1 cellular context compared by ENCODE assay signal in the genomic region with DNA sequence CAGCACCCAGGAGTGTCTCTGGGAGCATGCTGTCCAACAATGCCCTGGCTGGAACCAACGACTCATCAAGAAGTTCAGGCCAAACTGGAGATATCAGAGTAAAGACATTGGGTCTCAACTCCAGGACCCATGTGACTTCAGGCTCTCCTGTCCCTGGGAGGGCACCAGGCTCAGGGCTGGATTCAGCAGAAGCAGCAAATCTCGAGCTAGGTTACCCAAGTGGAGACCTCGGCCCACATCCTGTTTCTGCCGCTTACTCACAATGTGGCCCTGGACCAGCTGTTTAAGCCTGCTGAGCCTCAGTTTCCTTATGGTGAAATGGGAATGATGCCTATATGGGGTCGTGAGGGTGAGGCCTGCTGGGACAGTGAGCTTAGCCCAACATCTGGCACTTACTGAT.
TF ChIP-seq lines count a peak whose summit lies in the region.

No MANE protein-coding gene starts in this region.

TF ChIP-seq in SK-N-SH treated with all-trans-retinoic acid at 6 μM for 48 hours, 23 proteins besides CTCF, POLR2A, EP300 and RAD21 (continued from another document):
- TF ChIP-seq, protein P1, sequence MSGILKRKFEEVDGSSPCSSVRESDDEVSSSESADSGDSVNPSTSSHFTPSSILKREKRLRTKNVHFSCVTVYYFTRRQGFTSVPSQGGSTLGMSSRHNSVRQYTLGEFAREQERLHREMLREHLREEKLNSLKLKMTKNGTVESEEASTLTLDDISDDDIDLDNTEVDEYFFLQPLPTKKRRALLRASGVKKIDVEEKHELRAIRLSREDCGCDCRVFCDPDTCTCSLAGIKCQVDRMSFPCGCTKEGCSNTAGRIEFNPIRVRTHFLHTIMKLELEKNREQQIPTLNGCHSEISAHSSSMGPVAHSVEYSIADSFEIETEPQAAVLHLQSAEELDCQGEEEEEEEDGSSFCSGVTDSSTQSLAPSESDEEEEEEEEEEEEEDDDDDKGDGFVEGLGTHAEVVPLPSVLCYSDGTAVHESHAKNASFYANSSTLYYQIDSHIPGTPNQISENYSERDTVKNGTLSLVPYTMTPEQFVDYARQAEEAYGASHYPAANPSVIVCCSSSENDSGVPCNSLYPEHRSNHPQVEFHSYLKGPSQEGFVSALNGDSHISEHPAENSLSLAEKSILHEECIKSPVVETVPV (CRISPR knock-in tag; IDR thresholded peaks at IDR 0.05), result no peak
- TF ChIP-seq, protein P2, sequence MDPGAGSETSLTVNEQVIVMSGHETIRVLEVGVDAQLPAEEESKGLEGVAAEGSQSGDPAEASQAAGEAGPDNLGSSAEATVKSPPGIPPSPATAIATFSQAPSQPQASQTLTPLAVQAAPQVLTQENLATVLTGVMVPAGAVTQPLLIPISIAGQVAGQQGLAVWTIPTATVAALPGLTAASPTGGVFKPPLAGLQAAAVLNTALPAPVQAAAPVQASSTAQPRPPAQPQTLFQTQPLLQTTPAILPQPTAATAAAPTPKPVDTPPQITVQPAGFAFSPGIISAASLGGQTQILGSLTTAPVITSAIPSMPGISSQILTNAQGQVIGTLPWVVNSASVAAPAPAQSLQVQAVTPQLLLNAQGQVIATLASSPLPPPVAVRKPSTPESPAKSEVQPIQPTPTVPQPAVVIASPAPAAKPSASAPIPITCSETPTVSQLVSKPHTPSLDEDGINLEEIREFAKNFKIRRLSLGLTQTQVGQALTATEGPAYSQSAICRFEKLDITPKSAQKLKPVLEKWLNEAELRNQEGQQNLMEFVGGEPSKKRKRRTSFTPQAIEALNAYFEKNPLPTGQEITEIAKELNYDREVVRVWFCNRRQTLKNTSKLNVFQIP (CRISPR knock-in tag; IDR thresholded peaks at IDR 0.05; ENCODE audit: borderline replicate concordance, low read depth), result no peak
- TF ChIP-seq PPARA (CRISPR knock-in tag; IDR thresholded peaks at IDR 0.05; ENCODE audit: borderline replicate concordance), result no peak
- no peak for TF ChIP-seq ARNTL (CRISPR knock-in tag; IDR thresholded peaks at IDR 0.05; ENCODE audit: borderline replicate concordance, low read depth)
